ENCODE assay signal across 25 cellular contexts in the genomic region with DNA sequence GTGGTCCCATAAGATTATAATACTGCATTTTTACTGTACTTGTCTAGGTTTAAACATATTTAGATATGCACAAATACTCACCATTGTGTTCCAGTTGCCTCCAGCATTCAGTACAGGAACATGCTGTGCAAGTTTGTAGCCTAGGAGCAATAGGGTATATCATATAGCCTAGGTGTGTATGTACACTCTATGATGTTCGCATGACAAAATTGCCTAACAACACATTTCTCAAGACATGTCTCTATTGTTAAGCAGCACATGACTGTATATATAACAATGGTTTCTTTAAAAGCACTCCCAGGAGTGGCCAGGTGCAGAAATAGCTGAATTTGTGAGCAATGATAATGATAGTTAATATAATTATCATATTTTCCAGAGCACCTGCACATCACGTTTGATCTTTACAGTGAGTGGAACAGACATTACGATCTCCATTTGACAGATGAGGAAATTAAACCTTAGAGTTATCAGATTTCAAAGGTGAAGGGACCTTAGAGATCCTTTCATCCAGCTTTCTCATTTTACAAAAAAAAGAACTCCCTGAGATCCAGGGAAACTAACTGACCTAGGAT.
DNase-seq lines count a peak whose midpoint lies in the region; ATAC-seq, FAIRE-seq and TF ChIP-seq lines count a peak whose summit lies in the region.
"Had no signal": no experiment of that assay in that cellular context is flagged by ENCODE, and none has a peak within 500 bp of the region (broad histone marks: within the 10 kb centered on the region; RNA-seq: fewer than 3 reads in every experiment).

No MANE protein-coding gene starts in this region.

- H3K4me3 ChIP-seq in HCT116 (replicated peaks in 1 of 2; ENCODE audit: low read depth in 1 of 2, low read length in 2 of 2): no peak overlapping the region
- no peak overlapping the region for H3K4me3 ChIP-seq in hepatocyte
- H3K4me3 ChIP-seq in upper lobe of left lung: no peak overlapping the region
- H3K4me3 ChIP-seq: left lung, PC-9 had no signal

- no peaks in the 10 kb centered on the region for H3K27me3 ChIP-seq in HCT116 (ENCODE audit: insufficient read depth, low read length)
- no peaks in the 10 kb centered on the region for H3K27me3 ChIP-seq in hepatocyte
- peaks cover 0 to 2% (median 0%) of the 10 kb centered on the region in 4 donors for H3K27me3 ChIP-seq in upper lobe of left lung

- H3K4me1 ChIP-seq in HCT116 (ENCODE audit: control insufficient read depth in 1 of 2, insufficient read depth in 2 of 2, low read length in 2 of 2) (peaks cover 36 to 40% of the 10 kb centered on the region in 2 experiments), hepatocyte (ENCODE audit: insufficient read depth) (peaks cover 32% of the 10 kb centered on the region), upper lobe of left lung (peaks cover 0 to 4% (median 0%) of the 10 kb centered on the region in 4 donors)
- H3K4me1 ChIP-seq: left lung had no signal

- H2AFZ ChIP-seq in HCT116 (ENCODE audit: low read depth, low read length, poor library complexity, severe bottlenecking) (no peak overlapping the region), hepatocyte (no peak overlapping the region)
- H2AFZ ChIP-seq: PC-9 had no signal

- peak overlapping the region; percentile 20 for H3K4me2 ChIP-seq in HCT116 (ENCODE audit: low read length)
- no peak overlapping the region for H3K4me2 ChIP-seq in hepatocyte
- H3K4me2 ChIP-seq: PC-9 had no signal

- H3K9me3 ChIP-seq in HCT116 (ENCODE audit: control insufficient read depth in 1 of 2, insufficient read depth in 1 of 2, low read depth in 1 of 2, low read length in 2 of 2): no peaks in the 10 kb centered on the region
- no peaks in the 10 kb centered on the region for H3K9me3 ChIP-seq in hepatocyte (ENCODE audit: low read depth)
- H3K9me3 ChIP-seq in upper lobe of left lung: no peaks in the 10 kb centered on the region
- H3K9me3 ChIP-seq: left lung had no signal

- TF ChIP-seq RAD21 in HCT116 (IDR thresholded peaks at IDR 0.05; ENCODE audit: low read depth): no peak

- peak; percentile 69 for FAIRE-seq in GM12891 (lab: Jason Lieb, UNC)
- FAIRE-seq: TTC549 had no signal

- ATAC-seq in HCT116 (no peak), HG03460 (IDR thresholded peaks at IDR 0.05; ENCODE audit: unreplicated experiment) (no peak), upper lobe of left lung (ENCODE audit: low FRiP score in 2 of 2) (no peak)
- ATAC-seq: left lung had no signal

- 80% methylated on average over 3 of the region's 3 CpGs for WGBS in hepatocyte (ENCODE audit: low lambda C conversion rate, missing lambda C conversion rate)
- 82 to 92% methylated on average over 3 of the region's 3 CpGs for WGBS in upper lobe of left lung, 2 donors

- TF ChIP-seq POLR2A in GM12891 (IDR thresholded peaks at IDR 0.05; ENCODE audit: low read depth, low read length) (no peak), HCT116 (IDR thresholded peaks at IDR 0.05; ENCODE audit: borderline replicate concordance, extremely low read depth, insufficient read depth, insufficient read length) (no peak), upper lobe of left lung (IDR thresholded peaks at IDR 0.05) (no peak)

- CTCF ChIA-PET in HCT116 (lab: Charles Lee): interaction anchor here (1.6 kb wide), 1 partner anchor 26 kb away, joined by 3 read pairs; no protein-coding TSS in a partner anchor

- RAD21 ChIA-PET in HCT116 (lab: Charles Lee; ENCODE audit: low non-redundant PET in 1 of 2, low total read pairs in 2 of 2, uncharacterized antibody in 2 of 2, unreplicated experiment in 2 of 2): no interaction called here

- POLR2A ChIA-PET in HCT116 (lab: Charles Lee): no interaction called here

- no peak for DNase-seq in GM12891 (ENCODE audit: insufficient read length, low spot score)
- DNase-seq in HCT116 (ENCODE audit: low read depth, low spot score): no peak
- peak; percentile 46 to 48 for DNase-seq in NCI-H526 (lab: John Stamatoyannopoulos, UW)
- DNase-seq in hepatocyte (ENCODE audit: low spot score): no peak
- DNase-seq in stimulated activated naive CD4-positive, alpha-beta T cell treated with Interleukin-2 at 50 U/mL for 16 hours (lab: John Stamatoyannopoulos, UW): no peak
- no peak for DNase-seq in upper lobe of left lung
- DNase-seq: activated CD4-positive, alpha-beta T cell treated with anti-CD3 and anti-CD28 coated beads for 1 hour; activated naive CD4-positive, alpha-beta T cell treated with anti-CD3 and anti-CD28 coated beads for 36 hours; activated T-cell treated with anti-CD3 and anti-CD28 coated beads, Interleukin-2, amount 50 U/mL, for 48 hours; AML-193; aorta; DMS53; GF-D8; HCEC 1CT; head of caudate nucleus; KBM-7; left lung; NCI-H2029; NCI-H524; PC-9; posterior cingulate gyrus; SHP77 treated with DMSO at 0.1 percent for 48 hours; T-helper 1 cell had no signal

- H3K27ac ChIP-seq in HCT116 (ENCODE audit: low read depth, low read length): no peak overlapping the region
- H3K27ac ChIP-seq in hepatocyte: peak overlapping the region; percentile 97
- H3K27ac ChIP-seq in upper lobe of left lung: no peak overlapping the region
- H3K27ac ChIP-seq: left lung, PC-9 had no signal

- TF ChIP-seq EP300 in upper lobe of left lung (IDR thresholded peaks at IDR 0.05): no peak

- H3K36me3 ChIP-seq in HCT116 (ENCODE audit: control insufficient read depth in 1 of 2, insufficient read depth in 2 of 2, low read length in 2 of 2) (no peaks in the 10 kb centered on the region), hepatocyte (replicated peaks; ENCODE audit: insufficient read depth, low read depth) (no peaks in the 10 kb centered on the region), upper lobe of left lung (no peaks in the 10 kb centered on the region)
- H3K36me3 ChIP-seq: left lung had no signal

- no peaks in the 10 kb centered on the region for H3K9me2 ChIP-seq in HCT116 (ENCODE audit: insufficient read depth)
- H3K9me2 ChIP-seq in hepatocyte (replicated peaks; ENCODE audit: insufficient read depth): no peaks in the 10 kb centered on the region

- no TSS peak for BruUV-seq in HCT116 (replicated peaks; lab: Mats Ljungman, UMichigan)

- H3K79me2 ChIP-seq in HCT116 (ENCODE audit: insufficient read depth, low read length) (no peaks in the 10 kb centered on the region), hepatocyte (no peaks in the 10 kb centered on the region)

- TF ChIP-seq CTCF in HCT116 (IDR thresholded peaks at IDR 0.05 in 2 of 3, conservative IDR thresholded peaks at IDR 0.05 in 1 of 3; ENCODE audit: borderline replicate concordance in 1 of 3, insufficient read depth in 1 of 3, low read depth in 2 of 3, low read length in 2 of 3) (no peak), hepatocyte (IDR thresholded peaks at IDR 0.05; ENCODE audit: poor library complexity) (no peak), upper lobe of left lung (IDR thresholded peaks at IDR 0.05) (no peak)

- H4K20me1 ChIP-seq in HCT116 (ENCODE audit: insufficient read depth) (no peaks in the 10 kb centered on the region), hepatocyte (ENCODE audit: insufficient read depth, poor library complexity, severe bottlenecking) (no peaks in the 10 kb centered on the region)

- peak overlapping the region; percentile 4; the same call in 1 of the 2 replicates for H3K9ac ChIP-seq in HCT116 (ENCODE audit: low read length)

- intact Hi-C loops in HCT116 (cut with micrococcal nuclease): no loop called here

TF ChIP-seq in GM12891, 5 proteins besides CTCF, POLR2A, EP300 and RAD21:
- no peak for TF ChIP-seq PAX5 (IDR thresholded peaks at IDR 0.05; ENCODE audit: insufficient read depth, low read length, severe bottlenecking)
- no peak for TF ChIP-seq TAF1 (IDR thresholded peaks at IDR 0.05; ENCODE audit: low read depth, low read length)
- TF ChIP-seq POU2F2 (IDR thresholded peaks at IDR 0.05; ENCODE audit: low read depth, low read length): no peak
- TF ChIP-seq POLR2AphosphoS5 (IDR thresholded peaks at IDR 0.05; ENCODE audit: low read depth, low read length): no peak
- no peak for TF ChIP-seq SPI1 (IDR thresholded peaks at IDR 0.05; ENCODE audit: low read depth, low read length)

TF ChIP-seq in HCT116, 20 proteins besides CTCF, POLR2A, EP300 and RAD21:
- no peak for TF ChIP-seq SRF (IDR thresholded peaks at IDR 0.05; ENCODE audit: low read depth)
- TF ChIP-seq SP1 (IDR thresholded peaks at IDR 0.05; ENCODE audit: low read depth): no peak
- TF ChIP-seq ZNF274 (IDR thresholded peaks at IDR 0.05; ENCODE audit: low read depth, low read length): no peak
- TF ChIP-seq CBX3 (IDR thresholded peaks at IDR 0.05; ENCODE audit: low read depth): no peak; the same call in 1 of the 2 replicates
- no peak for TF ChIP-seq YY1 (IDR thresholded peaks at IDR 0.05; ENCODE audit: extremely low read depth, insufficient replicate concordance, low read depth, low read length)
- no peak for TF ChIP-seq EZH2 (IDR thresholded peaks at IDR 0.05)
- TF ChIP-seq, protein P1, sequence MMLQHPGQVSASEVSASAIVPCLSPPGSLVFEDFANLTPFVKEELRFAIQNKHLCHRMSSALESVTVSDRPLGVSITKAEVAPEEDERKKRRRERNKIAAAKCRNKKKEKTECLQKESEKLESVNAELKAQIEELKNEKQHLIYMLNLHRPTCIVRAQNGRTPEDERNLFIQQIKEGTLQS (IDR thresholded peaks at IDR 0.05): no peak
- no peak for TF ChIP-seq EGR1 (IDR thresholded peaks at IDR 0.05; ENCODE audit: low read depth)
- TF ChIP-seq, protein P2, sequence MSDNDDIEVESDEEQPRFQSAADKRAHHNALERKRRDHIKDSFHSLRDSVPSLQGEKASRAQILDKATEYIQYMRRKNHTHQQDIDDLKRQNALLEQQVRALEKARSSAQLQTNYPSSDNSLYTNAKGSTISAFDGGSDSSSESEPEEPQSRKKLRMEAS (IDR thresholded peaks at IDR 0.05): no peak
- TF ChIP-seq, protein P3, sequence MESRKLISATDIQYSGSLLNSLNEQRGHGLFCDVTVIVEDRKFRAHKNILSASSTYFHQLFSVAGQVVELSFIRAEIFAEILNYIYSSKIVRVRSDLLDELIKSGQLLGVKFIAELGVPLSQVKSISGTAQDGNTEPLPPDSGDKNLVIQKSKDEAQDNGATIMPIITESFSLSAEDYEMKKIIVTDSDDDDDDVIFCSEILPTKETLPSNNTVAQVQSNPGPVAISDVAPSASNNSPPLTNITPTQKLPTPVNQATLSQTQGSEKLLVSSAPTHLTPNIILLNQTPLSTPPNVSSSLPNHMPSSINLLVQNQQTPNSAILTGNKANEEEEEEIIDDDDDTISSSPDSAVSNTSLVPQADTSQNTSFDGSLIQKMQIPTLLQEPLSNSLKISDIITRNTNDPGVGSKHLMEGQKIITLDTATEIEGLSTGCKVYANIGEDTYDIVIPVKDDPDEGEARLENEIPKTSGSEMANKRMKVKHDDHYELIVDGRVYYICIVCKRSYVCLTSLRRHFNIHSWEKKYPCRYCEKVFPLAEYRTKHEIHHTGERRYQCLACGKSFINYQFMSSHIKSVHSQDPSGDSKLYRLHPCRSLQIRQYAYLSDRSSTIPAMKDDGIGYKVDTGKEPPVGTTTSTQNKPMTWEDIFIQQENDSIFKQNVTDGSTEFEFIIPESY (IDR thresholded peaks at IDR 0.05; ENCODE audit: extremely low read depth, insufficient replicate concordance, low read length): no peak
- TF ChIP-seq CEBPB (IDR thresholded peaks at IDR 0.05; ENCODE audit: low read depth): no peak

Comparison
In these comparisons a context has a peak if more than half of its experiments do, and no peak if none do; other contexts are left out.
1. DNase-seq: peak in NCI-H526 (2 of 2); none in GM12891 (single experiment), HCT116 (single experiment), hepatocyte (single experiment), stimulated activated naive CD4-positive, alpha-beta T cell treated with Interleukin-2 at 50 U/mL for 16 hours (single experiment) and upper lobe of left lung (0 of 2).